Comparison of ENCODE assay signal across 26 cellular contexts in genomic region chr10:117271427-117271826, GRCh38. TPM values are rescaled to one million over a fixed set of nuclear protein-coding genes. Genes with fewer than 3 reads are reported as not detected.
DNase-seq lines count a peak whose midpoint lies in the region; ATAC-seq, FAIRE-seq and TF ChIP-seq lines count a peak whose summit lies in the region.
"Had no signal": no experiment of that assay in that cellular context is flagged by ENCODE, and none has a peak within 500 bp of the region (broad histone marks: within the 10 kb centered on the region; RNA-seq: fewer than 3 reads in every experiment).

No MANE protein-coding gene starts in this region.

- H3K4me2 ChIP-seq in astrocyte (ENCODE audit: low read length) = no peak overlapping the region

- no peaks in the 10 kb centered on the region for H4K20me1 ChIP-seq in astrocyte (ENCODE audit: insufficient read depth, low read length)

- no peaks in the 10 kb centered on the region for H3K27me3 Mint-ChIP-seq in astrocyte (ENCODE audit: low read depth, unreplicated experiment)
- H3K27me3 Mint-ChIP-seq in T-helper 2 cell treated with Interferon-gamma antibody and Interleukin-4, amounts not matched to agents 5 μg/mL and 100 μg/mL, for 36 hours (ENCODE audit: low read depth) = no peaks in the 10 kb centered on the region
- H3K27me3 Mint-ChIP-seq: activated naive CD4-positive, alpha-beta T cell treated with anti-CD3 and anti-CD28 coated beads, Interleukin-2, amount 10 ng/mL, durations not matched to agents 7 days and 5 days had no signal

- no peak overlapping the region for H3K27ac ChIP-seq in astrocyte (ENCODE audit: low read depth, low read length)
- H3K27ac ChIP-seq: body of pancreas, gastrocnemius medialis, SJSA1, spleen, uterus had no signal

- H3K9me3 Mint-ChIP-seq in astrocyte (ENCODE audit: unreplicated experiment) = no peaks in the 10 kb centered on the region
- no peaks in the 10 kb centered on the region for H3K9me3 Mint-ChIP-seq in T-helper 2 cell treated with Interferon-gamma antibody and Interleukin-4, amounts not matched to agents 5 μg/mL and 100 μg/mL, for 36 hours
- H3K9me3 Mint-ChIP-seq: activated naive CD4-positive, alpha-beta T cell treated with anti-CD3 and anti-CD28 coated beads, Interleukin-2, amount 10 ng/mL, durations not matched to agents 7 days and 5 days had no signal

- FAIRE-seq in astrocyte (lab: Jason Lieb, UNC) = no peak
- FAIRE-seq: A204.1, endothelial cell of umbilical vein, GM12891 had no signal

- no peaks in the 10 kb centered on the region for H3K79me2 ChIP-seq in astrocyte (ENCODE audit: insufficient read depth, low read length)

- H3K4me3 ChIP-seq in astrocyte (ENCODE audit: insufficient read depth, low read depth, low read length) = no peak overlapping the region
- H3K4me3 ChIP-seq: body of pancreas, gastrocnemius medialis, SJSA1, spleen, uterus had no signal

- H3K27ac Mint-ChIP-seq in astrocyte (ENCODE audit: unreplicated experiment) = no peak overlapping the region
- no peak overlapping the region for H3K27ac Mint-ChIP-seq in T-helper 2 cell treated with Interferon-gamma antibody and Interleukin-4, amounts not matched to agents 5 μg/mL and 100 μg/mL, for 36 hours
- H3K27ac Mint-ChIP-seq: activated naive CD4-positive, alpha-beta T cell treated with anti-CD3 and anti-CD28 coated beads, Interleukin-2, amount 10 ng/mL, durations not matched to agents 7 days and 5 days had no signal

- H3K36me3 ChIP-seq in astrocyte (ENCODE audit: insufficient read depth, low read length) = no peaks in the 10 kb centered on the region
- H3K36me3 ChIP-seq: gastrocnemius medialis, SJSA1, uterus had no signal

- peaks cover 8% of the 10 kb centered on the region for H3K4me1 ChIP-seq in astrocyte (ENCODE audit: insufficient read depth, low read length)
- H3K4me1 ChIP-seq: body of pancreas, gastrocnemius medialis, spleen, uterus had no signal

- H3K4me1 Mint-ChIP-seq in astrocyte (ENCODE audit: low read depth, unreplicated experiment) = peaks cover 13% of the 10 kb centered on the region
- H3K4me1 Mint-ChIP-seq in T-helper 2 cell treated with Interferon-gamma antibody and Interleukin-4, amounts not matched to agents 5 μg/mL and 100 μg/mL, for 36 hours (ENCODE audit: low read depth) = no peaks in the 10 kb centered on the region
- H3K4me1 Mint-ChIP-seq: activated naive CD4-positive, alpha-beta T cell treated with anti-CD3 and anti-CD28 coated beads, Interleukin-2, amount 10 ng/mL, durations not matched to agents 7 days and 5 days had no signal

- H3K27me3 ChIP-seq in astrocyte (ENCODE audit: insufficient read depth, low read length) = no peaks in the 10 kb centered on the region
- H3K27me3 ChIP-seq: body of pancreas, gastrocnemius medialis, SJSA1, spleen, uterus had no signal

- intact Hi-C loops in Right ventricle myocardium inferior (cut with DNase I) = no loop called here

- no peak for TF ChIP-seq CTCF in astrocyte (IDR thresholded peaks at IDR 0.05; ENCODE audit: insufficient read depth, low read depth, low read length)

- no peak for ATAC-seq in Right ventricle myocardium inferior
- no peak for ATAC-seq in GM21381 (IDR thresholded peaks at IDR 0.05; ENCODE audit: unreplicated experiment)
- no peak for ATAC-seq in GM18502 (IDR thresholded peaks at IDR 0.05; ENCODE audit: poor library complexity, unreplicated experiment)
- ATAC-seq: body of pancreas, gastrocnemius medialis, left colon had no signal

- no peak overlapping the region for H3K4me3 Mint-ChIP-seq in astrocyte (ENCODE audit: unreplicated experiment)
- no peak overlapping the region for H3K4me3 Mint-ChIP-seq in T-helper 2 cell treated with Interferon-gamma antibody and Interleukin-4, amounts not matched to agents 5 μg/mL and 100 μg/mL, for 36 hours
- H3K4me3 Mint-ChIP-seq: activated naive CD4-positive, alpha-beta T cell treated with anti-CD3 and anti-CD28 coated beads, Interleukin-2, amount 10 ng/mL, durations not matched to agents 7 days and 5 days had no signal

- no peaks in the 10 kb centered on the region for H3K36me3 Mint-ChIP-seq in astrocyte (ENCODE audit: low read depth, unreplicated experiment)
- no peaks in the 10 kb centered on the region for H3K36me3 Mint-ChIP-seq in T-helper 2 cell treated with Interferon-gamma antibody and Interleukin-4, amounts not matched to agents 5 μg/mL and 100 μg/mL, for 36 hours (ENCODE audit: low read depth)
- H3K36me3 Mint-ChIP-seq: activated naive CD4-positive, alpha-beta T cell treated with anti-CD3 and anti-CD28 coated beads, Interleukin-2, amount 10 ng/mL, durations not matched to agents 7 days and 5 days had no signal

- H3K9ac ChIP-seq in astrocyte (ENCODE audit: low read length) = no peak overlapping the region

- H2AFZ ChIP-seq in astrocyte (ENCODE audit: low read depth, low read length) = no peak overlapping the region

- peak; percentile 62 for DNase-seq in A172 (ENCODE audit: low spot score)
- peak; percentile 24 for DNase-seq in HS-5 (ENCODE audit: low read depth)
- peak; percentile 24 for DNase-seq in astrocyte (ENCODE audit: low read depth)
- peak; percentile 61 for DNase-seq in glomerular visceral epithelial cell (ENCODE audit: extremely low spot score)
- DNase-seq in Right ventricle myocardium inferior (ENCODE audit: missing footprints) = no peak
- no peak for DNase-seq in T-helper 2 cell treated with Interferon-gamma antibody and Interleukin-4, amounts not matched to agents 5 μg/mL and 100 μg/mL, for 36 hours (ENCODE audit: low spot score)
- DNase-seq: activated naive CD4-positive, alpha-beta T cell treated with anti-CD3 and anti-CD28 coated beads, Interleukin-2, amount 10 ng/mL, durations not matched to agents 7 days and 5 days; activated T-cell treated with anti-CD3 and anti-CD28 coated beads, Interleukin-2, amount 50 U/mL, for 48 hours; body of pancreas; C1 segment of cervical spinal cord; gastrocnemius medialis; Karpas-422; left colon; midbrain; NCI-H1105; NCI-H2107; NCI-H510A treated with DMSO at 0.1 percent for 48 hours; spleen; uterus had no signal

- H3K9me3 ChIP-seq in astrocyte (ENCODE audit: insufficient read depth, low read depth, low read length) = no peaks in the 10 kb centered on the region
- H3K9me3 ChIP-seq: body of pancreas, gastrocnemius medialis, SJSA1, spleen, uterus had no signal

RNA-seq across cellular contexts. Expression of gene SLC18A2, which starts 30.5 kb away (rescaled TPM):
- total RNA-seq in A172 (2014; rRNA removed; shearing (Covaris generic)) = not detected in 2 replicates
- total RNA-seq in astrocyte = 0.07 TPM in 1 of 2 replicates, not detected in the other
- 0.16 TPM for total RNA-seq in Right ventricle myocardium inferior
- total RNA-seq: endothelial cell of umbilical vein, HT-29, SJSA1 had no signal

Comparison
In these comparisons a context has a peak if more than half of its experiments do, and no peak if none do; other contexts are left out.
1. DNase-seq: peak in A172 (single experiment), HS-5 (single experiment), astrocyte (single experiment) and glomerular visceral epithelial cell (single experiment); none in Right ventricle myocardium inferior (single experiment) and T-helper 2 cell treated with Interferon-gamma antibody and Interleukin-4, amounts not matched to agents 5 μg/mL and 100 μg/mL, for 36 hours (single experiment).